ENCODE assay signal across 8 cellular contexts in genomic region chr12:53441040-53441833, GRCh38. TPM values are rescaled to one million over a fixed set of nuclear protein-coding genes. Genes with fewer than 3 reads are reported as not detected.
A peak's percentile ranks its signal among the peaks of the same experiment; 100 is the strongest.
DNase-seq lines count a peak whose midpoint lies in the region; ATAC-seq lines count a peak whose summit lies in the region.

A gene with protein sequence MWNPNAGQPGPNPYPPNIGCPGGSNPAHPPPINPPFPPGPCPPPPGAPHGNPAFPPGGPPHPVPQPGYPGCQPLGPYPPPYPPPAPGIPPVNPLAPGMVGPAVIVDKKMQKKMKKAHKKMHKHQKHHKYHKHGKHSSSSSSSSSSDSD (plus strand): TSS chr12:53441734. CDS start chr12:53442715, 981 bp downstream.

- peak; percentile 99 for ATAC-seq in GM19351 (IDR thresholded peaks at IDR 0.05; ENCODE audit: unreplicated experiment)
- ATAC-seq in HG03521 (IDR thresholded peaks at IDR 0.05; ENCODE audit: unreplicated experiment): peak; percentile 99
- peak; percentile 96 for ATAC-seq in left lobe of liver

- DNase-seq in C1 segment of cervical spinal cord (lab: John Stamatoyannopoulos, UW): peak; percentile 55 to 99 (median 94)
- peak; percentile 99 for DNase-seq in NCI-H748 (lab: John Stamatoyannopoulos, UW; ENCODE audit: unreplicated experiment)
- peak; percentile 99 for DNase-seq in activated CD4-positive, alpha-beta T cell treated with anti-CD3 and anti-CD28 coated beads, Interleukin-2, amount 50 U/mL, for 1 hour
- peak; percentile 100 for DNase-seq in dedifferentiated amniotic fluid mesenchymal stem cell (ENCODE audit: extremely low spot score)
- DNase-seq in left lobe of liver (ENCODE audit: low spot score): peak; percentile 99
- DNase-seq in stimulated activated CD4-positive, alpha-beta T cell treated with anti-CD3 and anti-CD28 coated beads, Interleukin-2, amount 100 ng/mL, for 4 hours (ENCODE audit: low read depth): peak; percentile 99

RNA-seq across cellular contexts. Expression of the gene that starts here (rescaled TPM):
- 69.9 TPM for total RNA-seq in left lobe of liver

Comparison
In these comparisons a context has a peak if more than half of its experiments do, and no peak if none do; other contexts are left out.
1. Peak in every context shown above with its lines: DNase-seq and ATAC-seq.